2 cellular contexts compared by ENCODE assay signal in genomic region chr10:74875966-74876365, GRCh38.
TF ChIP-seq lines count a peak whose summit lies in the region.

No MANE protein-coding gene starts in this region.

TF ChIP-seq in IMR-90, 13 proteins besides CTCF, POLR2A, EP300 and RAD21:
- no peak for TF ChIP-seq MXI1 (IDR thresholded peaks at IDR 0.05; ENCODE audit: borderline replicate concordance, low read depth, low read length)
- no peak for TF ChIP-seq MAZ (IDR thresholded peaks at IDR 0.05; ENCODE audit: borderline replicate concordance, low read depth, low read length)
- no peak for TF ChIP-seq RCOR1 (IDR thresholded peaks at IDR 0.05; ENCODE audit: insufficient replicate concordance, low read length)
- TF ChIP-seq SMC3 (IDR thresholded peaks at IDR 0.05; ENCODE audit: low read depth, low read length), result no peak
- no peak for TF ChIP-seq USF2 (IDR thresholded peaks at IDR 0.05; ENCODE audit: low read depth, low read length)
- TF ChIP-seq CEBPB (IDR thresholded peaks at IDR 0.05; ENCODE audit: low read depth, low read length), result no peak
- TF ChIP-seq MAFK (IDR thresholded peaks at IDR 0.05; ENCODE audit: low read depth, low read length), result no peak
- TF ChIP-seq BHLHE40 (IDR thresholded peaks at IDR 0.05; ENCODE audit: low read depth, low read length), result no peak
- no peak for TF ChIP-seq CHD1 (IDR thresholded peaks at IDR 0.05; ENCODE audit: low read depth, low read length)
- no peak for TF ChIP-seq RFX5 (IDR thresholded peaks at IDR 0.05; ENCODE audit: low read depth, low read length)
- TF ChIP-seq FOS (IDR thresholded peaks at IDR 0.05; ENCODE audit: low read depth, low read length), result no peak
- no peak for TF ChIP-seq ELK1 (IDR thresholded peaks at IDR 0.05; ENCODE audit: borderline replicate concordance, low read depth, low read length)
- no peak for TF ChIP-seq NFE2L2 (IDR thresholded peaks at IDR 0.05; ENCODE audit: low read depth, low read length)

TF ChIP-seq in HepG2, 621 proteins besides CTCF, POLR2A, EP300 and RAD21:
- peak; percentile 65 for TF ChIP-seq FOXA1 (IDR thresholded peaks at IDR 0.05)
- no peak for TF ChIP-seq FOXA1 (CRISPR knock-in tag; IDR thresholded peaks at IDR 0.05)
- no peak for TF ChIP-seq HDAC1 (CRISPR knock-in tag; IDR thresholded peaks at IDR 0.05)
- TF ChIP-seq FOXA3 (CRISPR knock-in tag; IDR thresholded peaks at IDR 0.05), result peak; percentile 65
- peak; percentile 18; the same call in 1 of the 2 replicates for TF ChIP-seq HMG20A (CRISPR knock-in tag; IDR thresholded peaks at IDR 0.05; ENCODE audit: borderline replicate concordance)
- peak; percentile 65 for TF ChIP-seq HNRNPK (IDR thresholded peaks at IDR 0.05; ENCODE audit: low read depth, low read length, poor library complexity, severe bottlenecking)
- peak; percentile 45 for TF ChIP-seq ARID5B (CRISPR knock-in tag; IDR thresholded peaks at IDR 0.05)
- TF ChIP-seq ZNF788 (CRISPR knock-in tag; IDR thresholded peaks at IDR 0.05; ENCODE audit: borderline replicate concordance), result no peak
- 0 out of 2 replicates have a peak, but pooled peaks have one; percentile 27 for TF ChIP-seq BCL6 (CRISPR knock-in tag; IDR thresholded peaks at IDR 0.05)
- TF ChIP-seq ARID3A (IDR thresholded peaks at IDR 0.05; ENCODE audit: low read depth, low read length), result peak; percentile 53; the same call in 1 of the 2 replicates
- TF ChIP-seq SAP130 (CRISPR knock-in tag; IDR thresholded peaks at IDR 0.05; ENCODE audit: low read depth), result 0 out of 2 replicates have a peak, but pooled peaks have one; percentile 20
- TF ChIP-seq FOXP1 (IDR thresholded peaks at IDR 0.05), result no peak
- 0 out of 2 replicates have a peak, but pooled peaks have one; percentile 26 for TF ChIP-seq FOXP1 (CRISPR knock-in tag; IDR thresholded peaks at IDR 0.05)
- no peak for TF ChIP-seq ZNF225 (CRISPR knock-in tag; IDR thresholded peaks at IDR 0.05)
- 0 out of 2 replicates have a peak, but pooled peaks have one; percentile 13 for TF ChIP-seq TBX3 (IDR thresholded peaks at IDR 0.05; ENCODE audit: borderline replicate concordance)
- no peak for TF ChIP-seq GATAD2A (CRISPR knock-in tag; IDR thresholded peaks at IDR 0.05)
- no peak for TF ChIP-seq HNRNPLL (IDR thresholded peaks at IDR 0.05; ENCODE audit: low read depth, low read length, poor library complexity, severe bottlenecking)
